Comparison of ENCODE assay signal across 6 cellular contexts in the genomic region with DNA sequence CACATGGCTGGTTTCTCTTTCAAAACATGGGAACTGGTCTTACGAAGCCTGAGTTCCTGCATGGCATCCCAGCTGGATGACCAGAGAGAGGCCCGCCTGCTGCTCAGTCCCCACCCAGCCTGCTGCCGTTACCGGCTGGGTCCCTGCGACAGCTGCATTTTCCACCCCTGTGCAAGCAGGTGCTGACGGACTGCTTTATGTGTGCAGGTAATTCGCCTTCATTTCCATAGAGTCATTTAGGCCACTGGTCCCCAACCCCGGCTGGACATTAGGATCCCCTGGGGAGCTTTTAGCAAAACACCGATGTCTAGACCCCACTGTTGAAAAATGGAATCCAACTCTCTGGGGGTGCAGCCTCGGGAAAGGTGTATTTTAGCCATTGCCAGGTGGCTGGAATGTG.
"Had no signal": no experiment of that assay in that cellular context is flagged by ENCODE, and none has a peak within 500 bp of the region (broad histone marks: within the 10 kb centered on the region; RNA-seq: fewer than 3 reads in every experiment).

No MANE protein-coding gene starts in this region.

- H3K4me3 Mint-ChIP-seq: GM23338, H9, IgD-negative memory B cell had no signal

- H3K27ac ChIP-seq: HL-60 had no signal

- H3K27ac Mint-ChIP-seq: GM23338, H9 had no signal

- H3K27me3 Mint-ChIP-seq: IgD-negative memory B cell had no signal

- H3K4me3 ChIP-seq: GM23338 had no signal

- H3K9me3 Mint-ChIP-seq: GM23338, H9, IgD-negative memory B cell had no signal

- ATAC-seq: GM23338, HepG2 had no signal

- DNase-seq: H9, HCEC 1CT had no signal
